ENCODE assay signal across 12 cellular contexts in genomic region chr4:75511841-75512240, GRCh38. TPM values are rescaled to one million over a fixed set of nuclear protein-coding genes. Genes with fewer than 3 reads are reported as not detected.
DNase-seq lines count a peak whose midpoint lies in the region; FAIRE-seq and TF ChIP-seq lines count a peak whose summit lies in the region.
"Had no signal": no experiment of that assay in that cellular context is flagged by ENCODE, and none has a peak within 500 bp of the region (broad histone marks: within the 10 kb centered on the region; RNA-seq: fewer than 3 reads in every experiment).

No MANE protein-coding gene starts in this region.

- peak overlapping the region; percentile 90 for H3K4me3 ChIP-seq in suprapubic skin

- TF ChIP-seq POLR2A in suprapubic skin (IDR thresholded peaks at IDR 0.05), result no peak

- DNase-seq in SIG-M5 treated with dmso at 0.1 percent for 504 hours (lab: John Stamatoyannopoulos, UW; ENCODE audit: unreplicated experiment), result peak; percentile 10
- DNase-seq in SIG-M5 (lab: John Stamatoyannopoulos, UW), result no peak
- peak; percentile 17 for DNase-seq in iPS-NIHi11 (ENCODE audit: low spot score)
- DNase-seq in suprapubic skin (ENCODE audit: low spot score in 2 of 2), result no peak
- DNase-seq in GM13976 (ENCODE audit: low spot score), result no peak
- DNase-seq in urothelium cell line (ENCODE audit: low spot score), result no peak
- DNase-seq in A172 (ENCODE audit: low spot score), result no peak
- DNase-seq: islet precursor cell, NCI-H2081, substantia nigra had no signal

- no peaks in the 10 kb centered on the region for H3K9me3 ChIP-seq in suprapubic skin

- H3K27ac ChIP-seq in VCaP (peak overlapping the region; percentile 13), suprapubic skin (no peak overlapping the region)
- H3K27ac ChIP-seq: 22Rv1 had no signal

- H3K27me3 ChIP-seq in suprapubic skin, result no peaks in the 10 kb centered on the region

- in situ Hi-C loops in GM13976 (cut with MboI; ENCODE audit: low sequenced_read_pairs, unreplicated experiment), result no loop called here

- 49% methylated on average over 3 of the region's 3 CpGs for WGBS in suprapubic skin

- no peak for TF ChIP-seq EP300 in suprapubic skin (IDR thresholded peaks at IDR 0.05)

- no peak for FAIRE-seq in urothelium cell line (lab: Jason Lieb, UNC)

- peaks cover 59% of the 10 kb centered on the region for H3K4me1 ChIP-seq in suprapubic skin

- peaks cover 12% of the 10 kb centered on the region for H3K36me3 ChIP-seq in suprapubic skin

- TF ChIP-seq CTCF in VCaP (conservative IDR thresholded peaks at IDR 0.05) (no peak), suprapubic skin (IDR thresholded peaks at IDR 0.05) (no peak), GM13976 (IDR thresholded peaks at IDR 0.05; ENCODE audit: borderline replicate concordance, control extremely low read depth, extremely low read depth, insufficient read depth, missing control alignments) (no peak)

RNA-seq across cellular contexts. Expression of gene RCHY1, which starts 2.4 kb away (rescaled TPM):
- total RNA-seq in suprapubic skin, result 10 to 100 TPM; 11.4 to 24.2 (median 20.6) TPM
- 8.3 and 9.3 TPM in 2 replicates for total RNA-seq in A172 (2014; rRNA removed; shearing (Covaris generic))

RNA-seq across cellular contexts. Expression of gene THAP6, which starts 2.4 kb away (rescaled TPM):
- 10 to 100 TPM; 13.0 to 45.0 (median 17.0) TPM for total RNA-seq in suprapubic skin
- 7.8 and 13.0 TPM in 2 replicates for total RNA-seq in A172 (2014; rRNA removed; shearing (Covaris generic))

RNA-seq across cellular contexts. Expression of gene ODAPH, which starts 44.0 kb away (rescaled TPM):
- total RNA-seq in suprapubic skin, result under 1 TPM in 1 of 4 donors, not detected in 3; 0.56 TPM
- not detected in 2 replicates for total RNA-seq in A172 (2014; rRNA removed; shearing (Covaris generic))

Comparison
In these comparisons a context has a peak if more than half of its experiments do, and no peak if none do; other contexts are left out.
1. DNase-seq: peak in SIG-M5 treated with dmso at 0.1 percent for 504 hours (single experiment) and iPS-NIHi11 (single experiment); none in SIG-M5 (single experiment), suprapubic skin (0 of 2), GM13976 (single experiment), urothelium cell line (single experiment) and A172 (single experiment).